Comparison of ENCODE assay signal across 26 cellular contexts in the genomic region with DNA sequence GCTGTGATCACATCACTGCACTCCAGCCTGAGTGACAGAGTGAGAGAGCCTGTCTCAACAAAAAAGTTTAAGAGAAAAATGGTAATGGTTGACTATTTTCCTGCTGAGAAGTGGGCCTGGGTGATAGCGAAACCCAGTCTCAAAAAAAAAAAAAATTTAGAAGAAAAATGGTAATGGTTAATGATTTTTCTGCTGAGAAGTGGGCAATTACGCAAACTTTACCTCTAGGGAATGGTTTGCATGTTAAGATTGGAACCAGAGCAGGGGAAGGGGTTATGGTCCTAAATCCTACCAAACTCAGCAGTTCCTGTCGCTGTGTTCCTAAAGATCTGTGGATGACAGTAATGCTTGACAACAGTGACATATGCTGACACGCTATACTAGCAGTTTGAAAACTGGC.
DNase-seq lines count a peak whose midpoint lies in the region; ATAC-seq and TF ChIP-seq lines count a peak whose summit lies in the region.
"Had no signal": no experiment of that assay in that cellular context is flagged by ENCODE, and none has a peak within 500 bp of the region (broad histone marks: within the 10 kb centered on the region; RNA-seq: fewer than 3 reads in every experiment).

No MANE protein-coding gene starts in this region.

- H3K27ac ChIP-seq in right atrium auricular region, result peak overlapping the region; percentile 69 to 72
- peak overlapping the region in 2 of 3 donors; percentile 74 to 91 for H3K27ac ChIP-seq in right lobe of liver
- H3K27ac ChIP-seq in vagina, result peak overlapping the region; percentile 48
- H3K27ac ChIP-seq: HL-60, ovary, SJSA1, suprapubic skin had no signal

- H3K4me3 ChIP-seq in right atrium auricular region (no peak overlapping the region), adipocyte (ENCODE audit: low read length) (peak overlapping the region; percentile 2), right lobe of liver (no peak overlapping the region), vagina (no peak overlapping the region)
- H3K4me3 ChIP-seq: left lung, ovary, SJSA1, suprapubic skin had no signal

- peaks cover 0 to 4% of the 10 kb centered on the region in 2 donors for H3K9me3 ChIP-seq in right atrium auricular region
- no peaks in the 10 kb centered on the region for H3K9me3 ChIP-seq in adipocyte (ENCODE audit: control insufficient read depth, low read length)
- H3K9me3 ChIP-seq in right lobe of liver, result no peaks in the 10 kb centered on the region
- H3K9me3 ChIP-seq in vagina, result no peaks in the 10 kb centered on the region
- H3K9me3 ChIP-seq: left lung, ovary, suprapubic skin had no signal

- no peak for TF ChIP-seq CTCF in right atrium auricular region (IDR thresholded peaks at IDR 0.05)
- TF ChIP-seq CTCF in right lobe of liver (IDR thresholded peaks at IDR 0.05), result no peak
- no peak for TF ChIP-seq CTCF in vagina (IDR thresholded peaks at IDR 0.05)

- H3K9ac ChIP-seq in adipocyte (ENCODE audit: low read length), result peak overlapping the region; percentile 71

- H3K4me1 ChIP-seq in right atrium auricular region (peaks cover 0 to 17% of the 10 kb centered on the region in 2 donors), adipocyte (ENCODE audit: control insufficient read depth, insufficient read depth, low read length) (peaks cover 40% of the 10 kb centered on the region), right lobe of liver (peaks cover 0 to 20% (median 8%) of the 10 kb centered on the region in 4 donors), vagina (peaks cover 17% of the 10 kb centered on the region)
- H3K4me1 ChIP-seq: BE2C had no signal

- no peak for DNase-seq in right atrium auricular region (ENCODE audit: low spot score)
- DNase-seq in left cardiac atrium, result no peak
- DNase-seq in adipocyte (ENCODE audit: low read depth), result no peak
- DNase-seq in right lobe of liver, result no peak
- no peak for DNase-seq in vagina (ENCODE audit: extremely low spot score in 2 of 2)
- no peak for DNase-seq in NCI-H1694 (lab: John Stamatoyannopoulos, UW)
- DNase-seq in NCI-H82 treated with DMSO at 0.1 percent for 48 hours (lab: John Stamatoyannopoulos, UW; ENCODE audit: unreplicated experiment), result no peak
- DNase-seq: activated CD8-positive, alpha-beta T cell treated with anti-CD3 and anti-CD28 coated beads for 36 hours; BE2C; caudate nucleus; DMS153; Kasumi-1; left lung; NCI-H1694 treated with DMSO at 0.1 percent for 48 hours; NCI-H524 treated with DMSO at 0.1 percent for 48 hours; ovary; retina; stimulated activated CD4-positive, alpha-beta T cell treated with anti-CD3 and anti-CD28 coated beads, Interleukin-12 subunit alpha, Interleukin-12 subunit beta, amount 100 ng/mL, for 4 hours; stimulated activated CD4-positive, alpha-beta T cell treated with anti-CD3 and anti-CD28 coated beads, Interleukin-4, amount 100 ng/mL, for 4 hours had no signal

- H3K27me3 ChIP-seq in right atrium auricular region (no peaks in the 10 kb centered on the region), adipocyte (replicated peaks; ENCODE audit: control insufficient read depth, insufficient read depth, low read length) (no peaks in the 10 kb centered on the region), right lobe of liver (no peaks in the 10 kb centered on the region), vagina (no peaks in the 10 kb centered on the region)
- H3K27me3 ChIP-seq: BE2C, left lung, ovary, SJSA1, suprapubic skin had no signal

- ATAC-seq in left cardiac atrium (no peak), right lobe of liver (no peak), HG02759 (IDR thresholded peaks at IDR 0.05; ENCODE audit: unreplicated experiment) (no peak)
- ATAC-seq: activated CD8-positive, alpha-beta T cell treated with anti-CD3 and anti-CD28 coated beads for 36 hours; activated naive CD4-positive, alpha-beta T cell treated with anti-CD3 and anti-CD28 coated beads, Interleukin-2, amount 50 U/mL, for 72 hours; natural killer cell treated with Interleukin-12 subunit alpha and Interleukin-12 subunit beta and Interleukin-15 and Interleukin-18, amount 100 ng/mL, for 72 hours; stimulated activated memory B cell treated with anti-CD40 and anti-IgM and Interleukin-4, amounts not matched to agents 10 μg/mL and 1 μg/mL and 100 μg/mL, for 72 hours had no signal

- intact Hi-C loops in left cardiac atrium (cut with DNase I) (no loop called here), right lobe of liver (cut with DNase I) (no loop called here), vagina (cut with DNase I) (no loop called here)

- TF ChIP-seq POLR2A in right lobe of liver (IDR thresholded peaks at IDR 0.05), result no peak
- no peak for TF ChIP-seq POLR2A in vagina (IDR thresholded peaks at IDR 0.05)

- H3K36me3 ChIP-seq in right atrium auricular region, result peaks cover 6% of the 10 kb centered on the region
- H3K36me3 ChIP-seq in adipocyte (ENCODE audit: control insufficient read depth, insufficient read depth, low read length, severe bottlenecking), result no peaks in the 10 kb centered on the region
- peaks cover 0 to 4% (median 0%) of the 10 kb centered on the region in 4 donors for H3K36me3 ChIP-seq in right lobe of liver
- H3K36me3 ChIP-seq in vagina, result no peaks in the 10 kb centered on the region
- H3K36me3 ChIP-seq: BE2C, left lung, ovary, SJSA1 had no signal

- WGBS in right lobe of liver (ENCODE audit: insufficient coverage, low coverage, low lambda C conversion rate, missing lambda C conversion rate), result 87% methylated on average over 3 of the region's 4 CpGs
